In genomic region chr19:41957838-41958366, GRCh38 we compare ENCODE assay signal across 1 cellular context.
TF ChIP-seq lines count a peak whose summit lies in the region.

No MANE protein-coding gene starts in this region.

TF ChIP-seq in IMR-90, 13 proteins besides CTCF, POLR2A, EP300 and RAD21:
- TF ChIP-seq RFX5 (IDR thresholded peaks at IDR 0.05; ENCODE audit: low read depth, low read length) (no peak), FOS (IDR thresholded peaks at IDR 0.05; ENCODE audit: low read depth, low read length) (no peak), ELK1 (IDR thresholded peaks at IDR 0.05; ENCODE audit: borderline replicate concordance, low read depth, low read length) (no peak), RCOR1 (IDR thresholded peaks at IDR 0.05; ENCODE audit: insufficient replicate concordance, low read length) (no peak), CHD1 (IDR thresholded peaks at IDR 0.05; ENCODE audit: low read depth, low read length) (no peak), MXI1 (IDR thresholded peaks at IDR 0.05; ENCODE audit: borderline replicate concordance, low read depth, low read length) (no peak), CEBPB (IDR thresholded peaks at IDR 0.05; ENCODE audit: low read depth, low read length) (no peak), NFE2L2 (IDR thresholded peaks at IDR 0.05; ENCODE audit: low read depth, low read length) (no peak), SMC3 (IDR thresholded peaks at IDR 0.05; ENCODE audit: low read depth, low read length) (peak; percentile 45), MAFK (IDR thresholded peaks at IDR 0.05; ENCODE audit: low read depth, low read length) (no peak), BHLHE40 (IDR thresholded peaks at IDR 0.05; ENCODE audit: low read depth, low read length) (no peak), MAZ (IDR thresholded peaks at IDR 0.05; ENCODE audit: borderline replicate concordance, low read depth, low read length) (peak; percentile 69)
- TF ChIP-seq, protein P1, sequence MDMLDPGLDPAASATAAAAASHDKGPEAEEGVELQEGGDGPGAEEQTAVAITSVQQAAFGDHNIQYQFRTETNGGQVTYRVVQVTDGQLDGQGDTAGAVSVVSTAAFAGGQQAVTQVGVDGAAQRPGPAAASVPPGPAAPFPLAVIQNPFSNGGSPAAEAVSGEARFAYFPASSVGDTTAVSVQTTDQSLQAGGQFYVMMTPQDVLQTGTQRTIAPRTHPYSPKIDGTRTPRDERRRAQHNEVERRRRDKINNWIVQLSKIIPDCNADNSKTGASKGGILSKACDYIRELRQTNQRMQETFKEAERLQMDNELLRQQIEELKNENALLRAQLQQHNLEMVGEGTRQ (IDR thresholded peaks at IDR 0.05; ENCODE audit: low read depth, low read length) = peak; percentile 35; the same call in 1 of the 2 replicates
